Comparison of ENCODE assay signal across 30 cellular contexts in genomic region chr16:75292691-75293090, GRCh38. TPM values are rescaled to one million over a fixed set of nuclear protein-coding genes. Genes with fewer than 3 reads are reported as not detected.
"Had no signal": no experiment of that assay in that cellular context is flagged by ENCODE, and none has a peak within 500 bp of the region (broad histone marks: within the 10 kb centered on the region; RNA-seq: fewer than 3 reads in every experiment).

No MANE protein-coding gene starts in this region.

- H3K4me3 ChIP-seq: coronary artery, esophagus muscularis mucosa, gastroesophageal sphincter, heart right ventricle, left ventricle myocardium inferior, lower lobe of right lung, ovary, psoas muscle, spleen, suprapubic skin, transverse colon, upper lobe of right lung, uterus had no signal

- H3K27ac ChIP-seq: coronary artery, epithelial cell of prostate, foreskin keratinocyte, heart right ventricle, left ventricle myocardium inferior, lower lobe of right lung, ovary, psoas muscle, suprapubic skin, upper lobe of right lung, uterus had no signal

- H3K4me1 ChIP-seq: uterus had no signal

- H3K27me3 ChIP-seq: esophagus muscularis mucosa, foreskin keratinocyte, gastroesophageal sphincter, ovary, sigmoid colon, suprapubic skin, transverse colon, upper lobe of right lung, uterus had no signal

- ATAC-seq: effector memory CD8-positive, alpha-beta T cell; foreskin keratinocyte; gastroesophageal sphincter; heart right ventricle; left colon; lower lobe of right lung; natural killer cell; psoas muscle; right cardiac atrium; stimulated activated memory B cell treated with anti-CD40 and anti-IgM and Interleukin-4, amounts not matched to agents 10 μg/mL and 1 μg/mL and 100 μg/mL, for 72 hours; upper lobe of right lung had no signal

- H3K36me3 ChIP-seq: ovary, uterus had no signal

- H3K9me3 ChIP-seq: esophagus muscularis mucosa, gastroesophageal sphincter, heart right ventricle, left ventricle myocardium inferior, lower lobe of right lung, ovary, psoas muscle, sigmoid colon, spleen, suprapubic skin, transverse colon, upper lobe of right lung, uterus had no signal

- DNase-seq: dermis blood vessel endothelial cell; effector memory CD8-positive, alpha-beta T cell; foreskin keratinocyte; glutamatergic neuron; heart right ventricle; hypothalamus; immature natural killer cell; islet precursor cell; kidney glomerular epithelial cell; left colon; left ventricle myocardium inferior; lower lobe of right lung; natural killer cell; occipital lobe; ovary; posterior cingulate gyrus; psoas muscle; right cardiac atrium; sigmoid colon; spleen; stimulated activated CD4-positive, alpha-beta T cell treated with anti-CD3 and anti-CD28 coated beads, Interleukin-4, amount 100 ng/mL, for 4 hours; transverse colon; upper lobe of right lung; uterus had no signal

RNA-seq across cellular contexts. Expression of gene BCAR1, which starts 41.3 kb away (rescaled TPM):
- total RNA-seq: natural killer cell had no signal
- polyA plus RNA-seq: immature natural killer cell had no signal
